In the genomic region with DNA sequence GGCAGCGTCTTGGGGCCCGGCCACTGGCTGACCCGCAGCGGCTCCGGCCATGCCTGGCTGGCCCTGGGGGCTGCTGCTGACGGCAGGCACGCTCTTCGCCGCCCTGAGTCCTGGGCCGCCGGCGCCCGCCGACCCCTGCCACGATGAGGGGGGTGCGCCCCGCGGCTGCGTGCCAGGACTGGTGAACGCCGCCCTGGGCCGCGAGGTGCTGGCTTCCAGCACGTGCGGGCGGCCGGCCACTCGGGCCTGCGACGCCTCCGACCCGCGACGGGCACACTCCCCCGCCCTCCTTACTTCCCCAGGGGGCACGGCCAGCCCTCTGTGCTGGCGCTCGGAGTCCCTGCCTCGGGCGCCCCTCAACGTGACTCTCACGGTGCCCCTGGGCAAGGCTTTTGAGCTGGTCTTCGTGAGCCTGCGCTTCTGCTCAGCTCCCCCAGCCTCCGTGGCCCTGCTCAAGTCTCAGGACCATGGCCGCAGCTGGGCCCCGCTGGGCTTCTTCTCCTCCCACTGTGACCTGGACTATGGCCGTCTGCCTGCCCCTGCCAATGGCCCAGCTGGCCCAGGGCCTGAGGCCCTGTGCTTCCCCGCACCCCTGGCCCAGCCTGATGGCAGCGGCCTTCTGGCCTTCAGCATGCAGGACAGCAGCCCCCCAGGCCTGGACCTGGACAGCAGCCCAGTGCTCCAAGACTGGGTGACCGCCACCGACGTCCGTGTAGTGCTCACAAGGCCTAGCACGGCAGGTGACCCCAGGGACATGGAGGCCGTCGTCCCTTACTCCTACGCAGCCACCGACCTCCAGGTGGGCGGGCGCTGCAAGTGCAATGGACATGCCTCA, we compare ENCODE assay signal across 1 cellular context.
TF ChIP-seq lines count a peak whose summit lies in the region.

No MANE protein-coding gene starts in this region.

TF ChIP-seq in HepG2, 621 proteins besides CTCF, POLR2A, EP300 and RAD21 (continued from another document and continues in another):
- TF ChIP-seq, protein P1, sequence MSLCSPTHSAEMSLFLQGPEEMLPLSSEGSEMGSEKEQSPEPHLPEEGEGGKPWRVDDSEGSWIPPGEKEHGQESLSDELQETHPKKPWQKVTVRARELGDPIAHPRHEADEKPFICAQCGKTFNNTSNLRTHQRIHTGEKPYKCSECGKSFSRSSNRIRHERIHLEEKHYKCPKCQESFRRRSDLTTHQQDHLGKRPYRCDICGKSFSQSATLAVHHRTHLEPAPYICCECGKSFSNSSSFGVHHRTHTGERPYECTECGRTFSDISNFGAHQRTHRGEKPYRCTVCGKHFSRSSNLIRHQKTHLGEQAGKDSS (CRISPR knock-in tag; IDR thresholded peaks at IDR 0.05; ENCODE audit: borderline replicate concordance, low read depth) = no peak
- 0 out of 2 replicates have a peak, but pooled peaks have one; percentile 12 for TF ChIP-seq MED1 (CRISPR knock-in tag; IDR thresholded peaks at IDR 0.05)
- TF ChIP-seq ZNF446 (CRISPR knock-in tag; IDR thresholded peaks at IDR 0.05) = peak; percentile 93
- no peak for TF ChIP-seq ZNF326 (CRISPR knock-in tag; IDR thresholded peaks at IDR 0.05; ENCODE audit: borderline replicate concordance)
- TF ChIP-seq SRSF1 (optimal IDR thresholded peaks at IDR 0.05; ENCODE audit: low read depth, low read length) = peak; percentile 26
- TF ChIP-seq ETV6 (CRISPR knock-in tag; conservative IDR thresholded peaks at IDR 0.05) = 0 out of 2 replicates have a peak, but pooled peaks have one; percentile 18
- TF ChIP-seq PHF5A (CRISPR knock-in tag; IDR thresholded peaks at IDR 0.05; ENCODE audit: low read depth, unreplicated experiment) = peak; percentile 38
- no peak for TF ChIP-seq TRIM24 (CRISPR knock-in tag; IDR thresholded peaks at IDR 0.05)
- TF ChIP-seq RORA (CRISPR knock-in tag; IDR thresholded peaks at IDR 0.05) = no peak
- peak; percentile 69; the same call in 1 of the 2 replicates for TF ChIP-seq ZBTB7B (CRISPR knock-in tag; IDR thresholded peaks at IDR 0.05)
- peak; percentile 36; the same call in 1 of the 2 replicates for TF ChIP-seq RXRA (CRISPR knock-in tag; IDR thresholded peaks at IDR 0.05)
- no peak for TF ChIP-seq NFYC (CRISPR knock-in tag; IDR thresholded peaks at IDR 0.05)
- no peak for TF ChIP-seq CHD4 (IDR thresholded peaks at IDR 0.05; ENCODE audit: borderline replicate concordance, low read length)
- TF ChIP-seq, protein P2, sequence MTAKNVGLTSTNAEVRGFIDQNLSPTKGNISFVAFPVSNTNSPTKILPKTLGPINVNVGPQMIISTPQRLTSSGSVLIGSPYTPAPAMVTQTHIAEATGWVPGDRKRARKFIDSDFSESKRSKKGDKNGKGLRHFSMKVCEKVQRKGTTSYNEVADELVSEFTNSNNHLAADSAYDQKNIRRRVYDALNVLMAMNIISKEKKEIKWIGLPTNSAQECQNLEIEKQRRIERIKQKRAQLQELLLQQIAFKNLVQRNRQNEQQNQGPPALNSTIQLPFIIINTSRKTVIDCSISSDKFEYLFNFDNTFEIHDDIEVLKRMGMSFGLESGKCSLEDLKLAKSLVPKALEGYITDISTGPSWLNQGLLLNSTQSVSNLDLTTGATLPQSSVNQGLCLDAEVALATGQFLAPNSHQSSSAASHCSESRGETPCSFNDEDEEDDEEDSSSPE (CRISPR knock-in tag; IDR thresholded peaks at IDR 0.05) = peak; percentile 48; the same call in 1 of the 2 replicates
- TF ChIP-seq, protein P3, sequence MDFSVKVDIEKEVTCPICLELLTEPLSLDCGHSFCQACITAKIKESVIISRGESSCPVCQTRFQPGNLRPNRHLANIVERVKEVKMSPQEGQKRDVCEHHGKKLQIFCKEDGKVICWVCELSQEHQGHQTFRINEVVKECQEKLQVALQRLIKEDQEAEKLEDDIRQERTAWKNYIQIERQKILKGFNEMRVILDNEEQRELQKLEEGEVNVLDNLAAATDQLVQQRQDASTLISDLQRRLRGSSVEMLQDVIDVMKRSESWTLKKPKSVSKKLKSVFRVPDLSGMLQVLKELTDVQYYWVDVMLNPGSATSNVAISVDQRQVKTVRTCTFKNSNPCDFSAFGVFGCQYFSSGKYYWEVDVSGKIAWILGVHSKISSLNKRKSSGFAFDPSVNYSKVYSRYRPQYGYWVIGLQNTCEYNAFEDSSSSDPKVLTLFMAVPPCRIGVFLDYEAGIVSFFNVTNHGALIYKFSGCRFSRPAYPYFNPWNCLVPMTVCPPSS (IDR thresholded peaks at IDR 0.05) = no peak
- TF ChIP-seq GFI1 (CRISPR knock-in tag; IDR thresholded peaks at IDR 0.05; ENCODE audit: borderline replicate concordance) = 0 out of 2 replicates have a peak, but pooled peaks have one; percentile 50
- TF ChIP-seq JUNB (CRISPR knock-in tag; IDR thresholded peaks at IDR 0.05; ENCODE audit: borderline replicate concordance) = no peak
- TF ChIP-seq MEIS2 (CRISPR knock-in tag; IDR thresholded peaks at IDR 0.05) = 0 out of 2 replicates have a peak, but pooled peaks have one; percentile 33
- TF ChIP-seq ZNF282 (IDR thresholded peaks at IDR 0.05; ENCODE audit: partially characterized antibody) = no peak
- TF ChIP-seq, protein P4, sequence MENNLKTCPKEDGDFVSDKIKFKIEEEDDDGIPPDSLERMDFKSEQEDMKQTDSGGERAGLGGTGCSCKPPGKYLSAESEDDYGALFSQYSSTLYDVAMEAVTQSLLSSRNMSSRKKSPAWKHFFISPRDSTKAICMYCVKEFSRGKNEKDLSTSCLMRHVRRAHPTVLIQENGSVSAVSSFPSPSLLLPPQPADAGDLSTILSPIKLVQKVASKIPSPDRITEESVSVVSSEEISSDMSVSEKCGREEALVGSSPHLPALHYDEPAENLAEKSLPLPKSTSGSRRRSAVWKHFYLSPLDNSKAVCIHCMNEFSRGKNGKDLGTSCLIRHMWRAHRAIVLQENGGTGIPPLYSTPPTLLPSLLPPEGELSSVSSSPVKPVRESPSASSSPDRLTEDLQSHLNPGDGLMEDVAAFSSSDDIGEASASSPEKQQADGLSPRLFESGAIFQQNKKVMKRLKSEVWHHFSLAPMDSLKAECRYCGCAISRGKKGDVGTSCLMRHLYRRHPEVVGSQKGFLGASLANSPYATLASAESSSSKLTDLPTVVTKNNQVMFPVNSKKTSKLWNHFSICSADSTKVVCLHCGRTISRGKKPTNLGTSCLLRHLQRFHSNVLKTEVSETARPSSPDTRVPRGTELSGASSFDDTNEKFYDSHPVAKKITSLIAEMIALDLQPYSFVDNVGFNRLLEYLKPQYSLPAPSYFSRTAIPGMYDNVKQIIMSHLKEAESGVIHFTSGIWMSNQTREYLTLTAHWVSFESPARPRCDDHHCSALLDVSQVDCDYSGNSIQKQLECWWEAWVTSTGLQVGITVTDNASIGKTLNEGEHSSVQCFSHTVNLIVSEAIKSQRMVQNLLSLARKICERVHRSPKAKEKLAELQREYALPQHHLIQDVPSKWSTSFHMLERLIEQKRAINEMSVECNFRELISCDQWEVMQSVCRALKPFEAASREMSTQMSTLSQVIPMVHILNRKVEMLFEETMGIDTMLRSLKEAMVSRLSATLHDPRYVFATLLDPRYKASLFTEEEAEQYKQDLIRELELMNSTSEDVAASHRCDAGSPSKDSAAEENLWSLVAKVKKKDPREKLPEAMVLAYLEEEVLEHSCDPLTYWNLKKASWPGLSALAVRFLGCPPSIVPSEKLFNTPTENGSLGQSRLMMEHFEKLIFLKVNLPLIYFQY (CRISPR knock-in tag; IDR thresholded peaks at IDR 0.05; ENCODE audit: borderline replicate concordance) = peak; percentile 75; the same call in 1 of the 2 replicates
- no peak; the same call in 1 of the 2 replicates for TF ChIP-seq ZNF749 (CRISPR knock-in tag; IDR thresholded peaks at IDR 0.05; ENCODE audit: borderline replicate concordance)
- TF ChIP-seq, protein P5, sequence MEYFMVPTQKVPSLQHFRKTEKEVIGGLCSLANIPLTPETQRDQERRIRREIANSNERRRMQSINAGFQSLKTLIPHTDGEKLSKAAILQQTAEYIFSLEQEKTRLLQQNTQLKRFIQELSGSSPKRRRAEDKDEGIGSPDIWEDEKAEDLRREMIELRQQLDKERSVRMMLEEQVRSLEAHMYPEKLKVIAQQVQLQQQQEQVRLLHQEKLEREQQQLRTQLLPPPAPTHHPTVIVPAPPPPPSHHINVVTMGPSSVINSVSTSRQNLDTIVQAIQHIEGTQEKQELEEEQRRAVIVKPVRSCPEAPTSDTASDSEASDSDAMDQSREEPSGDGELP (IDR thresholded peaks at IDR 0.05; ENCODE audit: borderline replicate concordance, low read depth) = peak; percentile 86; the same call in 1 of the 2 replicates
- TF ChIP-seq, protein P6, sequence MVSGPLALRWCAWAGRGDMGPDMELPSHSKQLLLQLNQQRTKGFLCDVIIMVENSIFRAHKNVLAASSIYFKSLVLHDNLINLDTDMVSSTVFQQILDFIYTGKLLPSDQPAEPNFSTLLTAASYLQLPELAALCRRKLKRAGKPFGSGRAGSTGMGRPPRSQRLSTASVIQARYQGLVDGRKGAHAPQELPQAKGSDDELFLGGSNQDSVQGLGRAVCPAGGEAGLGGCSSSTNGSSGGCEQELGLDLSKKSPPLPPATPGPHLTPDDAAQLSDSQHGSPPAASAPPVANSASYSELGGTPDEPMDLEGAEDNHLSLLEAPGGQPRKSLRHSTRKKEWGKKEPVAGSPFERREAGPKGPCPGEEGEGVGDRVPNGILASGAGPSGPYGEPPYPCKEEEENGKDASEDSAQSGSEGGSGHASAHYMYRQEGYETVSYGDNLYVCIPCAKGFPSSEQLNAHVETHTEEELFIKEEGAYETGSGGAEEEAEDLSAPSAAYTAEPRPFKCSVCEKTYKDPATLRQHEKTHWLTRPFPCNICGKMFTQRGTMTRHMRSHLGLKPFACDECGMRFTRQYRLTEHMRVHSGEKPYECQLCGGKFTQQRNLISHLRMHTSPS (CRISPR knock-in tag; IDR thresholded peaks at IDR 0.05; ENCODE audit: low read depth) = peak; percentile 3; the same call in 1 of the 2 replicates
- TF ChIP-seq ZNF891 (CRISPR knock-in tag; IDR thresholded peaks at IDR 0.05) = 0 out of 2 replicates have a peak, but pooled peaks have one; percentile 69
- TF ChIP-seq, protein P7, sequence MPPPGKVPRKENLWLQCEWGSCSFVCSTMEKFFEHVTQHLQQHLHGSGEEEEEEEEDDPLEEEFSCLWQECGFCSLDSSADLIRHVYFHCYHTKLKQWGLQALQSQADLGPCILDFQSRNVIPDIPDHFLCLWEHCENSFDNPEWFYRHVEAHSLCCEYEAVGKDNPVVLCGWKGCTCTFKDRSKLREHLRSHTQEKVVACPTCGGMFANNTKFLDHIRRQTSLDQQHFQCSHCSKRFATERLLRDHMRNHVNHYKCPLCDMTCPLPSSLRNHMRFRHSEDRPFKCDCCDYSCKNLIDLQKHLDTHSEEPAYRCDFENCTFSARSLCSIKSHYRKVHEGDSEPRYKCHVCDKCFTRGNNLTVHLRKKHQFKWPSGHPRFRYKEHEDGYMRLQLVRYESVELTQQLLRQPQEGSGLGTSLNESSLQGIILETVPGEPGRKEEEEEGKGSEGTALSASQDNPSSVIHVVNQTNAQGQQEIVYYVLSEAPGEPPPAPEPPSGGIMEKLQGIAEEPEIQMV (CRISPR knock-in tag; IDR thresholded peaks at IDR 0.05; ENCODE audit: low read depth) = peak; percentile 68; the same call in 1 of the 2 replicates
- TF ChIP-seq, protein P8, sequence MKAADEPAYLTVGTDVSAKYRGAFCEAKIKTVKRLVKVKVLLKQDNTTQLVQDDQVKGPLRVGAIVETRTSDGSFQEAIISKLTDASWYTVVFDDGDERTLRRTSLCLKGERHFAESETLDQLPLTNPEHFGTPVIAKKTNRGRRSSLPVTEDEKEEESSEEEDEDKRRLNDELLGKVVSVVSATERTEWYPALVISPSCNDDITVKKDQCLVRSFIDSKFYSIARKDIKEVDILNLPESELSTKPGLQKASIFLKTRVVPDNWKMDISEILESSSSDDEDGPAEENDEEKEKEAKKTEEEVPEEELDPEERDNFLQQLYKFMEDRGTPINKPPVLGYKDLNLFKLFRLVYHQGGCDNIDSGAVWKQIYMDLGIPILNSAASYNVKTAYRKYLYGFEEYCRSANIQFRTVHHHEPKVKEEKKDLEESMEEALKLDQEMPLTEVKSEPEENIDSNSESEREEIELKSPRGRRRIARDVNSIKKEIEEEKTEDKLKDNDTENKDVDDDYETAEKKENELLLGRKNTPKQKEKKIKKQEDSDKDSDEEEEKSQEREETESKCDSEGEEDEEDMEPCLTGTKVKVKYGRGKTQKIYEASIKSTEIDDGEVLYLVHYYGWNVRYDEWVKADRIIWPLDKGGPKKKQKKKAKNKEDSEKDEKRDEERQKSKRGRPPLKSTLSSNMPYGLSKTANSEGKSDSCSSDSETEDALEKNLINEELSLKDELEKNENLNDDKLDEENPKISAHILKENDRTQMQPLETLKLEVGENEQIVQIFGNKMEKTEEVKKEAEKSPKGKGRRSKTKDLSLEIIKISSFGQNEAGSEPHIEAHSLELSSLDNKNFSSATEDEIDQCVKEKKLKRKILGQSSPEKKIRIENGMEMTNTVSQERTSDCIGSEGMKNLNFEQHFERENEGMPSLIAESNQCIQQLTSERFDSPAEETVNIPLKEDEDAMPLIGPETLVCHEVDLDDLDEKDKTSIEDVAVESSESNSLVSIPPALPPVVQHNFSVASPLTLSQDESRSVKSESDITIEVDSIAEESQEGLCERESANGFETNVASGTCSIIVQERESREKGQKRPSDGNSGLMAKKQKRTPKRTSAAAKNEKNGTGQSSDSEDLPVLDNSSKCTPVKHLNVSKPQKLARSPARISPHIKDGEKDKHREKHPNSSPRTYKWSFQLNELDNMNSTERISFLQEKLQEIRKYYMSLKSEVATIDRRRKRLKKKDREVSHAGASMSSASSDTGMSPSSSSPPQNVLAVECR (CRISPR knock-in tag; IDR thresholded peaks at IDR 0.05; ENCODE audit: borderline replicate concordance) = peak; percentile 12; the same call in 1 of the 2 replicates
- peak; percentile 58; the same call in 1 of the 2 replicates for TF ChIP-seq ATF7-NPFF (CRISPR knock-in tag; IDR thresholded peaks at IDR 0.05; ENCODE audit: low read depth)
- peak; percentile 22 for TF ChIP-seq ZNF883 (CRISPR knock-in tag; IDR thresholded peaks at IDR 0.05; ENCODE audit: not compliant biosample characterization)
- TF ChIP-seq BRD4 (CRISPR knock-in tag; IDR thresholded peaks at IDR 0.05) = peak; percentile 17; the same call in 1 of the 2 replicates
